Comparison of ENCODE assay signal across 1 cellular context in genomic region chr17:7021993-7022778, GRCh38.
TF ChIP-seq lines count a peak whose summit lies in the region.

No MANE protein-coding gene starts in this region.

TF ChIP-seq in HepG2, 621 proteins besides CTCF, POLR2A, EP300 and RAD21 (continues in another document):
- 0 out of 2 replicates have a peak, but pooled peaks have one; percentile 49 for TF ChIP-seq ZSCAN25 (CRISPR knock-in tag; IDR thresholded peaks at IDR 0.05)
- TF ChIP-seq THAP9 (CRISPR knock-in tag; IDR thresholded peaks at IDR 0.05; ENCODE audit: borderline replicate concordance) = no peak; the same call in 1 of the 2 replicates
- TF ChIP-seq THRA (CRISPR knock-in tag; IDR thresholded peaks at IDR 0.05; ENCODE audit: borderline replicate concordance) = 0 out of 2 replicates have a peak, but pooled peaks have one; percentile 43
- no peak for TF ChIP-seq MAF1 (CRISPR knock-in tag; IDR thresholded peaks at IDR 0.05; ENCODE audit: borderline replicate concordance)
- peak; percentile 75; the same call in 1 of the 2 replicates for TF ChIP-seq ZNF605 (CRISPR knock-in tag; IDR thresholded peaks at IDR 0.05)
- peak; percentile 63 for TF ChIP-seq ZNF430 (CRISPR knock-in tag; IDR thresholded peaks at IDR 0.05)
- no peak for TF ChIP-seq ZNF75D (CRISPR knock-in tag; IDR thresholded peaks at IDR 0.05; ENCODE audit: borderline replicate concordance)
- TF ChIP-seq ZNF431 (CRISPR knock-in tag; IDR thresholded peaks at IDR 0.05; ENCODE audit: borderline replicate concordance, low read depth) = no peak
- TF ChIP-seq EHMT2 (IDR thresholded peaks at IDR 0.05; ENCODE audit: borderline replicate concordance, low read depth, low read length) = no peak
- no peak for TF ChIP-seq TRIM24 (CRISPR knock-in tag; IDR thresholded peaks at IDR 0.05)
- no peak for TF ChIP-seq IKZF4 (CRISPR knock-in tag; IDR thresholded peaks at IDR 0.05; ENCODE audit: borderline replicate concordance, low read depth, not compliant biosample characterization)
- TF ChIP-seq ZFAT (CRISPR knock-in tag; conservative IDR thresholded peaks at IDR 0.05) = no peak
- no peak for TF ChIP-seq PHF20 (CRISPR knock-in tag; IDR thresholded peaks at IDR 0.05)
- TF ChIP-seq HOXA9 (CRISPR knock-in tag; IDR thresholded peaks at IDR 0.05; ENCODE audit: borderline replicate concordance) = no peak
- no peak for TF ChIP-seq ADNP (CRISPR knock-in tag; IDR thresholded peaks at IDR 0.05)
- no peak for TF ChIP-seq ZBTB34 (CRISPR knock-in tag; IDR thresholded peaks at IDR 0.05)
- peak; percentile 69 for TF ChIP-seq MAX (IDR thresholded peaks at IDR 0.05)
- no peak for TF ChIP-seq TERF1 (CRISPR knock-in tag; IDR thresholded peaks at IDR 0.05)
- no peak; the same call in 1 of the 2 replicates for TF ChIP-seq MXD1 (CRISPR knock-in tag; IDR thresholded peaks at IDR 0.05)
- TF ChIP-seq HMGA1 (CRISPR knock-in tag; conservative IDR thresholded peaks at IDR 0.05) = no peak
- no peak for TF ChIP-seq TRIM22 (IDR thresholded peaks at IDR 0.05)
- TF ChIP-seq YEATS4 (CRISPR knock-in tag; IDR thresholded peaks at IDR 0.05; ENCODE audit: borderline replicate concordance) = no peak; the same call in 1 of the 2 replicates
- no peak for TF ChIP-seq ZNF678 (CRISPR knock-in tag; IDR thresholded peaks at IDR 0.05)
- TF ChIP-seq TAF15 (IDR thresholded peaks at IDR 0.05; ENCODE audit: low read depth, low read length, poor library complexity, severe bottlenecking) = peak; percentile 44
- no peak for TF ChIP-seq AKAP8 (CRISPR knock-in tag; IDR thresholded peaks at IDR 0.05)
- no peak for TF ChIP-seq ZFP41 (CRISPR knock-in tag; IDR thresholded peaks at IDR 0.05; ENCODE audit: borderline replicate concordance)
- no peak for TF ChIP-seq NFYB (CRISPR knock-in tag; IDR thresholded peaks at IDR 0.05)
- TF ChIP-seq ZUFSP (CRISPR knock-in tag; IDR thresholded peaks at IDR 0.05; ENCODE audit: borderline replicate concordance) = no peak
- TF ChIP-seq KAT7 (CRISPR knock-in tag; IDR thresholded peaks at IDR 0.05; ENCODE audit: borderline replicate concordance) = peak; percentile 47; the same call in 1 of the 2 replicates
- TF ChIP-seq ARNT (IDR thresholded peaks at IDR 0.05) = no peak
- no peak for TF ChIP-seq TP53 (CRISPR knock-in tag; conservative IDR thresholded peaks at IDR 0.05)
- TF ChIP-seq ZNF691 (CRISPR knock-in tag; IDR thresholded peaks at IDR 0.05; ENCODE audit: borderline replicate concordance, low read depth) = no peak
- TF ChIP-seq TBP (CRISPR knock-in tag; IDR thresholded peaks at IDR 0.05) = no peak
- no peak for TF ChIP-seq ZSCAN29 (CRISPR knock-in tag; conservative IDR thresholded peaks at IDR 0.05)
- TF ChIP-seq MTA1 (CRISPR knock-in tag; IDR thresholded peaks at IDR 0.05; ENCODE audit: borderline replicate concordance) = no peak
- no peak for TF ChIP-seq LRRFIP1 (CRISPR knock-in tag; conservative IDR thresholded peaks at IDR 0.05)
- peak; percentile 64; the same call in 1 of the 2 replicates for TF ChIP-seq MYC (CRISPR knock-in tag; IDR thresholded peaks at IDR 0.05; ENCODE audit: borderline replicate concordance)
- TF ChIP-seq SATB2 (CRISPR knock-in tag; IDR thresholded peaks at IDR 0.05) = no peak
- TF ChIP-seq ZNF670 (CRISPR knock-in tag; IDR thresholded peaks at IDR 0.05; ENCODE audit: borderline replicate concordance) = no peak
- TF ChIP-seq SP140L (CRISPR knock-in tag; IDR thresholded peaks at IDR 0.05; ENCODE audit: borderline replicate concordance) = no peak
- TF ChIP-seq KAT2B (IDR thresholded peaks at IDR 0.05; ENCODE audit: borderline replicate concordance, low read depth, low read length) = no peak
- TF ChIP-seq MEIS1 (CRISPR knock-in tag; IDR thresholded peaks at IDR 0.05; ENCODE audit: borderline replicate concordance) = peak; percentile 26; the same call in 1 of the 2 replicates
- TF ChIP-seq ZNF879 (CRISPR knock-in tag; IDR thresholded peaks at IDR 0.05) = no peak
- TF ChIP-seq NFIC (IDR thresholded peaks at IDR 0.05; ENCODE audit: low read length) = no peak
- TF ChIP-seq SALL2 (CRISPR knock-in tag; IDR thresholded peaks at IDR 0.05) = no peak
- no peak for TF ChIP-seq ZNF530 (CRISPR knock-in tag; IDR thresholded peaks at IDR 0.05; ENCODE audit: low read depth)
- TF ChIP-seq HNF1A (IDR thresholded peaks at IDR 0.05; ENCODE audit: low read depth) = no peak
- TF ChIP-seq HNF1A (CRISPR knock-in tag; IDR thresholded peaks at IDR 0.05; ENCODE audit: borderline replicate concordance) = peak; percentile 25; the same call in 1 of the 2 replicates
